Comparison of ENCODE assay signal across 13 cellular contexts in the genomic region with DNA sequence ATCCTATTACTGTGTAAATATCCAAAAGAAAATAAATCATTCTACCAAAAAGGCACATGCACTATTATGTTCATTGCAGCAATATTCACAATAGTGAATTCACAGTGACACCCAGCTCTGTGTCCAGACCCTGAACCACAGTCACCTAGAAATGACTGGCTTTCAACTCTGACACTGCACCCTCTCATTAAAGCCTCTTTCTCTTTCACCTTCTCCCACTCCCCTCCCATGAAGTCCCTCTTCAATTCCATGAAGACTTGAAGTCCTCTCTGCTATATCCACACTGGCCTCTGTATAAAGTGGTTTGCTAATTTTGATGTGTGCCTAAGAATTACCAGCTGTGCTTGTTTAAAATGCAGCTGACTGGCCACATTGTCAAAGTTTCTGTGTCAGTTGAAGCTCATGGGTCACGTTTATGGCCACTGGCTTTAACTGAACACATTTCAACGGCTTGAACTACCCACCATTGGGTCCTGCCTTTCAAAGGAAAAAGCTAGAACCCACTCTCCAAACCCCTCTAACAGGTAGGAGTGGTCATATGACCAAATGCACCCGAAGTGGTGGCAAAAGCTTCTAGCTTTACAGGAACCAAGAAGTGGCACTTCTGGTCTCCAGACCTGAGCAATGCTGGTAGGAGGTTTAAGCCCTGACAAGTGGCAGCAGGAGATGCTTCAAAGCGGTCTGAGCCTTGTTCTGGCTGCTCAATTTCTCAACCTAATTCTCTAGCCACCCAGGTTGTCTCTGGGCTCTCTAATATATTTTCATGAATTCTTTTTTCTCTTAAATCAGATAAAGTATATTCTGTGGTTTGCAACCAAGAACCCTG. TPM values are rescaled to one million over a fixed set of nuclear protein-coding genes. Genes with fewer than 3 reads are reported as not detected.
A peak's percentile ranks its signal among the peaks of the same experiment; 100 is the strongest.
DNase-seq lines count a peak whose midpoint lies in the region; ATAC-seq and TF ChIP-seq lines count a peak whose summit lies in the region.
"Had no signal": no experiment of that assay in that cellular context is flagged by ENCODE, and none has a peak within 500 bp of the region (broad histone marks: within the 10 kb centered on the region; RNA-seq: fewer than 3 reads in every experiment).

No MANE protein-coding gene starts in this region.

- ATAC-seq in GM18861 (IDR thresholded peaks at IDR 0.05; ENCODE audit: unreplicated experiment) (peak; percentile 44), GM21526 (IDR thresholded peaks at IDR 0.05; ENCODE audit: low FRiP score, unreplicated experiment) (peak; percentile 51), HG03066 (IDR thresholded peaks at IDR 0.05; ENCODE audit: low read depth, unreplicated experiment) (peak; percentile 38)

- no peak overlapping the region for H3K4me2 ChIP-seq in neural progenitor cell

- H3K79me2 ChIP-seq in neural progenitor cell (ENCODE audit: low read depth), result no peaks in the 10 kb centered on the region

- no peak for TF ChIP-seq CTCF in neural progenitor cell (IDR thresholded peaks at IDR 0.05)
- TF ChIP-seq CTCF in lower leg skin (IDR thresholded peaks at IDR 0.05), result no peak
- no peak for TF ChIP-seq CTCF in ovary (IDR thresholded peaks at IDR 0.05)

- H3K4me1 ChIP-seq in neural progenitor cell, result peaks cover 6% of the 10 kb centered on the region
- no peaks in the 10 kb centered on the region for H3K4me1 ChIP-seq in ovary (ENCODE audit: insufficient read depth)
- H3K4me1 ChIP-seq: breast epithelium, uterus had no signal

- DNase-seq in foreskin melanocyte, result peak; percentile 30
- no peak for DNase-seq in neural progenitor cell (ENCODE audit: low spot score)
- no peak for DNase-seq in H4 (ENCODE audit: low spot score)
- no peak for DNase-seq in lower leg skin (ENCODE audit: low spot score in 2 of 2)
- no peak for DNase-seq in ovary
- DNase-seq: CD4-positive, alpha-beta T cell; NCI-H345; SW 1271; uterus had no signal

- H3K27ac ChIP-seq in neural progenitor cell (no peak overlapping the region), ovary (no peak overlapping the region)
- H3K27ac ChIP-seq: breast epithelium, uterus had no signal

- H3K9me3 Mint-ChIP-seq in neural progenitor cell, result no peaks in the 10 kb centered on the region
- H3K9me3 Mint-ChIP-seq: CD4-positive, alpha-beta T cell had no signal

- H2AFZ ChIP-seq in neural progenitor cell (replicated peaks), result no peak overlapping the region

- no peak overlapping the region for H3K27ac Mint-ChIP-seq in neural progenitor cell
- H3K27ac Mint-ChIP-seq: CD4-positive, alpha-beta T cell had no signal

- H3K9ac ChIP-seq in neural progenitor cell, result no peak overlapping the region

- H3K9me3 ChIP-seq in neural progenitor cell (ENCODE audit: low read depth), result no peaks in the 10 kb centered on the region
- H3K9me3 ChIP-seq in ovary, result no peaks in the 10 kb centered on the region
- H3K9me3 ChIP-seq: breast epithelium, uterus had no signal

- H3K27me3 ChIP-seq in neural progenitor cell, result no peaks in the 10 kb centered on the region
- no peaks in the 10 kb centered on the region for H3K27me3 ChIP-seq in ovary
- H3K27me3 ChIP-seq: breast epithelium, uterus had no signal

- H3K36me3 Mint-ChIP-seq in neural progenitor cell, result peaks cover 15% of the 10 kb centered on the region

- H3K4me3 Mint-ChIP-seq in neural progenitor cell, result no peak overlapping the region
- H3K4me3 Mint-ChIP-seq: CD4-positive, alpha-beta T cell had no signal

- no peak for TF ChIP-seq EP300 in ovary (IDR thresholded peaks at IDR 0.05)

- H3K36me3 ChIP-seq in neural progenitor cell (no peaks in the 10 kb centered on the region), ovary (no peaks in the 10 kb centered on the region)
- H3K36me3 ChIP-seq: breast epithelium, uterus had no signal

- WGBS in lower leg skin, 2 donors, result 60 to 81% methylated on average over 4 of the region's 4 CpGs
- 68 to 79% (median 77%) methylated on average over 4 of the region's 4 CpGs for WGBS in ovary, 3 donors

- peaks cover 5% of the 10 kb centered on the region for H3K27me3 Mint-ChIP-seq in neural progenitor cell (ENCODE audit: insufficient read depth, low read depth)

- H3F3A ChIP-seq in neural progenitor cell (ENCODE audit: low read depth), result no peaks in the 10 kb centered on the region

- H3K4me3 ChIP-seq in neural progenitor cell (no peak overlapping the region), lower leg skin (ENCODE audit: low read depth, poor library complexity, severe bottlenecking) (no peak overlapping the region), ovary (no peak overlapping the region)
- H3K4me3 ChIP-seq: breast epithelium, uterus had no signal

- no peak for TF ChIP-seq POLR2A in lower leg skin (IDR thresholded peaks at IDR 0.05)
- TF ChIP-seq POLR2A in ovary (IDR thresholded peaks at IDR 0.05), result no peak

- intact Hi-C loops in lower leg skin (cut with DNase I; ENCODE audit: low total_unique reads) (no loop called here), ovary (cut with DNase I) (no loop called here)

- peaks cover 5% of the 10 kb centered on the region for H3K4me1 Mint-ChIP-seq in neural progenitor cell

- no peaks in the 10 kb centered on the region for H4K20me1 ChIP-seq in neural progenitor cell (ENCODE audit: low read depth)

RNA-seq across cellular contexts. Expression of a gene that starts 34.3 kb away (rescaled TPM):
- total RNA-seq in neural progenitor cell (ENCODE audit: low replicate concordance), result 11.2 and 16.3 TPM in 2 replicates
- 6.7 and 9.6 TPM in 2 replicates for total RNA-seq in H4 (2014; rRNA removed; shearing (Covaris generic))
- 1 to 10 TPM; 1.3 to 2.1 (median 1.6) TPM for total RNA-seq in lower leg skin
- total RNA-seq in ovary, result 10 to 100 TPM in 3 of 7 donors, 1 to 10 TPM in 4; 3.3 to 16.5 (median 9.0) TPM
- polyA plus RNA-seq in ovary, result 1 to 10 TPM; 2.1 to 6.5 TPM

RNA-seq across cellular contexts. Expression of a gene that starts 58.4 kb away (rescaled TPM):
- total RNA-seq in neural progenitor cell (ENCODE audit: low replicate concordance) (1.8 TPM in 1 of 2 replicates, not detected in the other), lower leg skin (not detected), ovary (1 to 10 TPM in 1 of 7 donors, under 1 TPM in 2, not detected in 4; 0.92 to 3.0 (median 0.95) TPM)
- not detected in 2 replicates for total RNA-seq in H4 (2014; rRNA removed; shearing (Covaris generic))
- polyA plus RNA-seq in ovary, result not detected
- total RNA-seq: breast epithelium; CD4-positive, alpha-beta T cell; uterus had no signal
